Comparison of ENCODE assay signal across 1 cellular context in the genomic region with DNA sequence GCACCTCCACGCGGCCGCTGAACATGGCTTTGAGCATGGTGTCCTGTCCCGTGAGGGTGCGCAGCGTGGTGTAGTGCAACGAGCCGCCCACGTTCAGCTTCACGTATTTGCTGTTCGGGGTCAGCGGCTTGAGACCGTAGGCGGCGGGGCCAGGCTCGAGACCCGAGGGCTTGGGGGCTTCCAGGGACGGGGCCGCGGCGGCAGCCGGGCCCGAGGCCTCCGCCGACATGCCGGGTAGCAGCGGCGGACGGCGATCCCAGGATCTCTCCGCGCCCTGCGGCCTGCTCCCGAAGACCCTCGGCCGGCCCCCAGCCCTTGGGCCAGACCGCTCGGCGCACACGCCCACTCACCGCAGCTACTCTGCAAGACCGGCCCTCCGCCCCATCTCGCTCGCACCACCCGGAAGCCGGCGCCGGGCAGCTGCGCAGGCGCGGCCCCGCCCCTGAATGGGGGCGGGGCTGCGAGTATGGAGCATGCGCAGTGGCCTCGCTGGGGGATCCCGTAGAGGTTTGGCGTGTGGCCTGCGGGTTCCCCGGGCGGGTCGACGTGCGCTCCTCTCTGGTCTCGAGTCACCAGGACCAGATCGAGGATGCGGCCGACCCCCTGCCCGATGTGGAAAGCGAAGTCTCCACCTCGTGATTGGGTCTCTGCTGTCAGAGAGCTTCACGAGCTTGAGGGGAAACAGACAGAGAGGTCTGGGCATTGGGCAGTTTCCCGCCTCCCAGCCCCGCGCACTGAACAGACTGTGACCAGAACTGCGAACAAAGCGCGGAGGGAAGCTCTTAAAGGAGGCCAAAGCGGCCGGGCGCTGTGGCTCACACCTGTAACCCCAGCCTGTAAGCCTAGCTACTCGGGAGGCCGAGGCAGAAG.
TF ChIP-seq lines count a peak whose summit lies in the region.

A gene with protein sequence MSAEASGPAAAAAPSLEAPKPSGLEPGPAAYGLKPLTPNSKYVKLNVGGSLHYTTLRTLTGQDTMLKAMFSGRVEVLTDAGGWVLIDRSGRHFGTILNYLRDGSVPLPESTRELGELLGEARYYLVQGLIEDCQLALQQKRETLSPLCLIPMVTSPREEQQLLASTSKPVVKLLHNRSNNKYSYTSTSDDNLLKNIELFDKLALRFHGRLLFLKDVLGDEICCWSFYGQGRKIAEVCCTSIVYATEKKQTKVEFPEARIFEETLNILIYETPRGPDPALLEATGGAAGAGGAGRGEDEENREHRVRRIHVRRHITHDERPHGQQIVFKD (minus strand): TSS at position 422 of the 870 bp plus-strand sequence. CDS start 193 bp downstream, at position 229.

TF ChIP-seq in K562, 482 proteins besides CTCF, POLR2A, EP300 and RAD21 (continued from another document and continues in another):
- no peak for TF ChIP-seq DACH1 (IDR thresholded peaks at IDR 0.05; ENCODE audit: partially characterized antibody)
- TF ChIP-seq, protein P1, sequence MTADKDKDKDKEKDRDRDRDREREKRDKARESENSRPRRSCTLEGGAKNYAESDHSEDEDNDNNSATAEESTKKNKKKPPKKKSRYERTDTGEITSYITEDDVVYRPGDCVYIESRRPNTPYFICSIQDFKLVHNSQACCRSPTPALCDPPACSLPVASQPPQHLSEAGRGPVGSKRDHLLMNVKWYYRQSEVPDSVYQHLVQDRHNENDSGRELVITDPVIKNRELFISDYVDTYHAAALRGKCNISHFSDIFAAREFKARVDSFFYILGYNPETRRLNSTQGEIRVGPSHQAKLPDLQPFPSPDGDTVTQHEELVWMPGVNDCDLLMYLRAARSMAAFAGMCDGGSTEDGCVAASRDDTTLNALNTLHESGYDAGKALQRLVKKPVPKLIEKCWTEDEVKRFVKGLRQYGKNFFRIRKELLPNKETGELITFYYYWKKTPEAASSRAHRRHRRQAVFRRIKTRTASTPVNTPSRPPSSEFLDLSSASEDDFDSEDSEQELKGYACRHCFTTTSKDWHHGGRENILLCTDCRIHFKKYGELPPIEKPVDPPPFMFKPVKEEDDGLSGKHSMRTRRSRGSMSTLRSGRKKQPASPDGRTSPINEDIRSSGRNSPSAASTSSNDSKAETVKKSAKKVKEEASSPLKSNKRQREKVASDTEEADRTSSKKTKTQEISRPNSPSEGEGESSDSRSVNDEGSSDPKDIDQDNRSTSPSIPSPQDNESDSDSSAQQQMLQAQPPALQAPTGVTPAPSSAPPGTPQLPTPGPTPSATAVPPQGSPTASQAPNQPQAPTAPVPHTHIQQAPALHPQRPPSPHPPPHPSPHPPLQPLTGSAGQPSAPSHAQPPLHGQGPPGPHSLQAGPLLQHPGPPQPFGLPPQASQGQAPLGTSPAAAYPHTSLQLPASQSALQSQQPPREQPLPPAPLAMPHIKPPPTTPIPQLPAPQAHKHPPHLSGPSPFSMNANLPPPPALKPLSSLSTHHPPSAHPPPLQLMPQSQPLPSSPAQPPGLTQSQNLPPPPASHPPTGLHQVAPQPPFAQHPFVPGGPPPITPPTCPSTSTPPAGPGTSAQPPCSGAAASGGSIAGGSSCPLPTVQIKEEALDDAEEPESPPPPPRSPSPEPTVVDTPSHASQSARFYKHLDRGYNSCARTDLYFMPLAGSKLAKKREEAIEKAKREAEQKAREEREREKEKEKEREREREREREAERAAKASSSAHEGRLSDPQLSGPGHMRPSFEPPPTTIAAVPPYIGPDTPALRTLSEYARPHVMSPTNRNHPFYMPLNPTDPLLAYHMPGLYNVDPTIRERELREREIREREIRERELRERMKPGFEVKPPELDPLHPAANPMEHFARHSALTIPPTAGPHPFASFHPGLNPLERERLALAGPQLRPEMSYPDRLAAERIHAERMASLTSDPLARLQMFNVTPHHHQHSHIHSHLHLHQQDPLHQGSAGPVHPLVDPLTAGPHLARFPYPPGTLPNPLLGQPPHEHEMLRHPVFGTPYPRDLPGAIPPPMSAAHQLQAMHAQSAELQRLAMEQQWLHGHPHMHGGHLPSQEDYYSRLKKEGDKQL (CRISPR knock-in tag; IDR thresholded peaks at IDR 0.05; ENCODE audit: borderline replicate concordance) = no peak
- no peak for TF ChIP-seq EZH2 (IDR thresholded peaks at IDR 0.05; ENCODE audit: borderline replicate concordance, low read depth, low read length)
- TF ChIP-seq ELF4 (CRISPR knock-in tag; IDR thresholded peaks at IDR 0.05) = no peak
- no peak for TF ChIP-seq ARID2 (IDR thresholded peaks at IDR 0.05)
- no peak for TF ChIP-seq DIDO1 (tag; IDR thresholded peaks at IDR 0.05; ENCODE audit: low read depth)
- TF ChIP-seq CXXC5 (CRISPR knock-in tag; IDR thresholded peaks at IDR 0.05) = 0 out of 2 replicates have a peak, but pooled peaks have one; percentile 54
- TF ChIP-seq, protein P2, sequence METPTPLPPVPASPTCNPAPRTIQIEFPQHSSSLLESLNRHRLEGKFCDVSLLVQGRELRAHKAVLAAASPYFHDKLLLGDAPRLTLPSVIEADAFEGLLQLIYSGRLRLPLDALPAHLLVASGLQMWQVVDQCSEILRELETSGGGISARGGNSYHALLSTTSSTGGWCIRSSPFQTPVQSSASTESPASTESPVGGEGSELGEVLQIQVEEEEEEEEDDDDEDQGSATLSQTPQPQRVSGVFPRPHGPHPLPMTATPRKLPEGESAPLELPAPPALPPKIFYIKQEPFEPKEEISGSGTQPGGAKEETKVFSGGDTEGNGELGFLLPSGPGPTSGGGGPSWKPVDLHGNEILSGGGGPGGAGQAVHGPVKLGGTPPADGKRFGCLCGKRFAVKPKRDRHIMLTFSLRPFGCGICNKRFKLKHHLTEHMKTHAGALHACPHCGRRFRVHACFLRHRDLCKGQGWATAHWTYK (CRISPR knock-in tag; IDR thresholded peaks at IDR 0.05) = peak; percentile 82; the same call in 1 of the 2 replicates
- TF ChIP-seq, protein P3, sequence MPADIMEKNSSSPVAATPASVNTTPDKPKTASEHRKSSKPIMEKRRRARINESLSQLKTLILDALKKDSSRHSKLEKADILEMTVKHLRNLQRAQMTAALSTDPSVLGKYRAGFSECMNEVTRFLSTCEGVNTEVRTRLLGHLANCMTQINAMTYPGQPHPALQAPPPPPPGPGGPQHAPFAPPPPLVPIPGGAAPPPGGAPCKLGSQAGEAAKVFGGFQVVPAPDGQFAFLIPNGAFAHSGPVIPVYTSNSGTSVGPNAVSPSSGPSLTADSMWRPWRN (IDR thresholded peaks at IDR 0.05; ENCODE audit: low read depth) = 0 out of 2 replicates have a peak, but pooled peaks have one; percentile 36
- TF ChIP-seq, protein P4, sequence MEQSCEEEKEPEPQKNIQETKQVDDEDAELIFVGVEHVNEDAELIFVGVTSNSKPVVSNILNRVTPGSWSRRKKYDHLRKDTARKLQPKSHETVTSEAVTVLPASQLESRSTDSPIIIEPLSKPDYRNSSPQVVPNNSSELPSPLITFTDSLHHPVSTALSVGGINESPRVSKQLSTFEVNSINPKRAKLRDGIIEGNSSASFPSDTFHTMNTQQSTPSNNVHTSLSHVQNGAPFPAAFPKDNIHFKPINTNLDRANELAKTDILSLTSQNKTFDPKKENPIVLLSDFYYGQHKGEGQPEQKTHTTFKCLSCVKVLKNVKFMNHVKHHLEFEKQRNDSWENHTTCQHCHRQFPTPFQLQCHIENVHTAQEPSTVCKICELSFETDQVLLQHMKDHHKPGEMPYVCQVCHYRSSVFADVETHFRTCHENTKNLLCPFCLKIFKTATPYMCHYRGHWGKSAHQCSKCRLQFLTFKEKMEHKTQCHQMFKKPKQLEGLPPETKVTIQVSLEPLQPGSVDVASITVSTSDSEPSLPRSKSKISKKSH (CRISPR knock-in tag; IDR thresholded peaks at IDR 0.05) = no peak
- TF ChIP-seq, protein P5, sequence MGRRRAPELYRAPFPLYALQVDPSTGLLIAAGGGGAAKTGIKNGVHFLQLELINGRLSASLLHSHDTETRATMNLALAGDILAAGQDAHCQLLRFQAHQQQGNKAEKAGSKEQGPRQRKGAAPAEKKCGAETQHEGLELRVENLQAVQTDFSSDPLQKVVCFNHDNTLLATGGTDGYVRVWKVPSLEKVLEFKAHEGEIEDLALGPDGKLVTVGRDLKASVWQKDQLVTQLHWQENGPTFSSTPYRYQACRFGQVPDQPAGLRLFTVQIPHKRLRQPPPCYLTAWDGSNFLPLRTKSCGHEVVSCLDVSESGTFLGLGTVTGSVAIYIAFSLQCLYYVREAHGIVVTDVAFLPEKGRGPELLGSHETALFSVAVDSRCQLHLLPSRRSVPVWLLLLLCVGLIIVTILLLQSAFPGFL (CRISPR knock-in tag; IDR thresholded peaks at IDR 0.05) = no peak
- TF ChIP-seq ZNF717 (CRISPR knock-in tag; IDR thresholded peaks at IDR 0.05) = no peak
- no peak for TF ChIP-seq JUN (IDR thresholded peaks at IDR 0.05; ENCODE audit: borderline replicate concordance, low read depth, low read length)
- no peak for TF ChIP-seq JUN (CRISPR knock-in tag; IDR thresholded peaks at IDR 0.05; ENCODE audit: borderline replicate concordance)
- TF ChIP-seq SMARCE1 (IDR thresholded peaks at IDR 0.05) = no peak; the same call in 1 of the 2 replicates
- TF ChIP-seq, protein P6, sequence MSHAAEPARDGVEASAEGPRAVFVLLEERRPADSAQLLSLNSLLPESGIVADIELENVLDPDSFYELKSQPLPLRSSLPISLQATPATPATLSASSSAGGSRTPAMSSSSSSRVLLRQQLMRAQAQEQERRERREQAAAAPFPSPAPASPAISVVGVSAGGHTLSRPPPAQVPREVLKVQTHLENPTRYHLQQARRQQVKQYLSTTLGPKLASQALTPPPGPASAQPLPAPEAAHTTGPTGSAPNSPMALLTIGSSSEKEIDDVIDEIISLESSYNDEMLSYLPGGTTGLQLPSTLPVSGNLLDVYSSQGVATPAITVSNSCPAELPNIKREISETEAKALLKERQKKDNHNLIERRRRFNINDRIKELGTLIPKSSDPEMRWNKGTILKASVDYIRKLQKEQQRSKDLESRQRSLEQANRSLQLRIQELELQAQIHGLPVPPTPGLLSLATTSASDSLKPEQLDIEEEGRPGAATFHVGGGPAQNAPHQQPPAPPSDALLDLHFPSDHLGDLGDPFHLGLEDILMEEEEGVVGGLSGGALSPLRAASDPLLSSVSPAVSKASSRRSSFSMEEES (CRISPR knock-in tag; IDR thresholded peaks at IDR 0.05) = no peak
- no peak for TF ChIP-seq ZNF121 (CRISPR knock-in tag; conservative IDR thresholded peaks at IDR 0.05)
- TF ChIP-seq RBM17 (IDR thresholded peaks at IDR 0.05; ENCODE audit: borderline replicate concordance, low read depth, low read length) = no peak
- TF ChIP-seq ETV6 (IDR thresholded peaks at IDR 0.05; ENCODE audit: borderline replicate concordance in 1 of 2, low read depth in 2 of 2, low read length in 1 of 2) = no peak
- TF ChIP-seq ETV6 (CRISPR knock-in tag; IDR thresholded peaks at IDR 0.05; ENCODE audit: borderline replicate concordance) = no peak
- TF ChIP-seq FOXK2 (conservative IDR thresholded peaks at IDR 0.05 in 1 of 2, IDR thresholded peaks at IDR 0.05 in 1 of 2; ENCODE audit: low read depth in 2 of 2) = no peak
- TF ChIP-seq, protein P7, sequence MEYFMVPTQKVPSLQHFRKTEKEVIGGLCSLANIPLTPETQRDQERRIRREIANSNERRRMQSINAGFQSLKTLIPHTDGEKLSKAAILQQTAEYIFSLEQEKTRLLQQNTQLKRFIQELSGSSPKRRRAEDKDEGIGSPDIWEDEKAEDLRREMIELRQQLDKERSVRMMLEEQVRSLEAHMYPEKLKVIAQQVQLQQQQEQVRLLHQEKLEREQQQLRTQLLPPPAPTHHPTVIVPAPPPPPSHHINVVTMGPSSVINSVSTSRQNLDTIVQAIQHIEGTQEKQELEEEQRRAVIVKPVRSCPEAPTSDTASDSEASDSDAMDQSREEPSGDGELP (CRISPR knock-in tag; IDR thresholded peaks at IDR 0.05; ENCODE audit: borderline replicate concordance) = peak; percentile 53; the same call in 1 of the 2 replicates
- no peak for TF ChIP-seq TEAD1 (CRISPR knock-in tag; IDR thresholded peaks at IDR 0.05)
- peak; percentile 56; the same call in 1 of the 2 replicates for TF ChIP-seq HEY1 (CRISPR knock-in tag; IDR thresholded peaks at IDR 0.05; ENCODE audit: borderline replicate concordance)
- TF ChIP-seq, protein P8, sequence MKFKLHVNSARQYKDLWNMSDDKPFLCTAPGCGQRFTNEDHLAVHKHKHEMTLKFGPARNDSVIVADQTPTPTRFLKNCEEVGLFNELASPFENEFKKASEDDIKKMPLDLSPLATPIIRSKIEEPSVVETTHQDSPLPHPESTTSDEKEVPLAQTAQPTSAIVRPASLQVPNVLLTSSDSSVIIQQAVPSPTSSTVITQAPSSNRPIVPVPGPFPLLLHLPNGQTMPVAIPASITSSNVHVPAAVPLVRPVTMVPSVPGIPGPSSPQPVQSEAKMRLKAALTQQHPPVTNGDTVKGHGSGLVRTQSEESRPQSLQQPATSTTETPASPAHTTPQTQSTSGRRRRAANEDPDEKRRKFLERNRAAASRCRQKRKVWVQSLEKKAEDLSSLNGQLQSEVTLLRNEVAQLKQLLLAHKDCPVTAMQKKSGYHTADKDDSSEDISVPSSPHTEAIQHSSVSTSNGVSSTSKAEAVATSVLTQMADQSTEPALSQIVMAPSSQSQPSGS (CRISPR knock-in tag; IDR thresholded peaks at IDR 0.05) = no peak
- TF ChIP-seq CBFA2T3 (IDR thresholded peaks at IDR 0.05) = no peak
- TF ChIP-seq PHB2 (IDR thresholded peaks at IDR 0.05; ENCODE audit: low read depth) = no peak
- TF ChIP-seq STAT5B (CRISPR knock-in tag; IDR thresholded peaks at IDR 0.05) = no peak
- no peak for TF ChIP-seq NR4A1 (CRISPR knock-in tag; IDR thresholded peaks at IDR 0.05)
- no peak for TF ChIP-seq NR4A1 (tag; IDR thresholded peaks at IDR 0.05)
- TF ChIP-seq HDAC2 (IDR thresholded peaks at IDR 0.05) = 0 out of 2 replicates have a peak, but pooled peaks have one; percentile 47
- TF ChIP-seq, protein P9, sequence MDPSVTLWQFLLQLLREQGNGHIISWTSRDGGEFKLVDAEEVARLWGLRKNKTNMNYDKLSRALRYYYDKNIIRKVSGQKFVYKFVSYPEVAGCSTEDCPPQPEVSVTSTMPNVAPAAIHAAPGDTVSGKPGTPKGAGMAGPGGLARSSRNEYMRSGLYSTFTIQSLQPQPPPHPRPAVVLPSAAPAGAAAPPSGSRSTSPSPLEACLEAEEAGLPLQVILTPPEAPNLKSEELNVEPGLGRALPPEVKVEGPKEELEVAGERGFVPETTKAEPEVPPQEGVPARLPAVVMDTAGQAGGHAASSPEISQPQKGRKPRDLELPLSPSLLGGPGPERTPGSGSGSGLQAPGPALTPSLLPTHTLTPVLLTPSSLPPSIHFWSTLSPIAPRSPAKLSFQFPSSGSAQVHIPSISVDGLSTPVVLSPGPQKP (CRISPR knock-in tag; IDR thresholded peaks at IDR 0.05) = no peak
- TF ChIP-seq SUPT5H (IDR thresholded peaks at IDR 0.05) = peak; percentile 92
- no peak for TF ChIP-seq ZNF143 (CRISPR knock-in tag; IDR thresholded peaks at IDR 0.05)
- no peak for TF ChIP-seq KLF10 (CRISPR knock-in tag; IDR thresholded peaks at IDR 0.05)
- TF ChIP-seq OTX1 (CRISPR knock-in tag; IDR thresholded peaks at IDR 0.05) = no peak
- no peak for TF ChIP-seq SPI1 (IDR thresholded peaks at IDR 0.05; ENCODE audit: borderline replicate concordance, low read depth, low read length)
- no peak for TF ChIP-seq ZNF253 (CRISPR knock-in tag; conservative IDR thresholded peaks at IDR 0.05)
- TF ChIP-seq HMG20B (CRISPR knock-in tag; IDR thresholded peaks at IDR 0.05) = no peak
- TF ChIP-seq HDAC1 (IDR thresholded peaks at IDR 0.05) = peak in 1 of 2 experiments; percentile 76; a peak in 2 of 4 replicates
- no peak for TF ChIP-seq ZNF764 (CRISPR knock-in tag; IDR thresholded peaks at IDR 0.05; ENCODE audit: low read depth)
- TF ChIP-seq ZNF274 (IDR thresholded peaks at IDR 0.05; ENCODE audit: borderline replicate concordance, low read depth, low read length) = no peak
- no peak for TF ChIP-seq EHMT2 (IDR thresholded peaks at IDR 0.05)
- no peak for TF ChIP-seq ZNF175 (CRISPR knock-in tag; IDR thresholded peaks at IDR 0.05; ENCODE audit: low read depth)
